Comparison of ENCODE assay signal across 11 cellular contexts in genomic region chr2:73783883-73784282, GRCh38. TPM values are rescaled to one million over a fixed set of nuclear protein-coding genes. Genes with fewer than 3 reads are reported as not detected.
"Had no signal": no experiment of that assay in that cellular context is flagged by ENCODE, and none has a peak within 500 bp of the region (broad histone marks: within the 10 kb centered on the region; RNA-seq: fewer than 3 reads in every experiment).

Gene C2orf78, plus strand, starts transcription at chr2:73784183. Its CDS starts 127 bp downstream, at chr2:73784310.

RNA-seq across cellular contexts. Expression of gene C2orf78, which starts in this region (rescaled TPM):
- total RNA-seq: activated B cell treated with CpG ODN at 0.5 μM for 24 hours; activated CD4-positive, alpha-beta T cell treated with anti-CD3 and anti-CD28 coated beads, Interleukin-2, amount 10 ng/mL, durations not matched to agents 24 days and 14 days; activated CD8-positive, alpha-beta memory T cell treated with anti-CD3 and anti-CD28 coated beads, Interleukin-2, amount 10 ng/mL, durations not matched to agents 7 days and 5 days; activated T-helper 1 cell treated with anti-CD3 and anti-CD28 coated beads, Interleukin-12 subunit alpha, Interleukin-12 subunit beta, Interleukin-2, Interleukin-4 antibody, amounts not matched to agents 30 ng/mL and 10 ng/mL and 1 ng/mL, durations not matched to agents 14 hours and 24 hours and 36 hours; aorta; body of pancreas; bronchial epithelial cell; LHCN-M2; NCI-H460; Peyer's patch; T-cell had no signal
- polyA plus RNA-seq: aorta had no signal
